ENCODE assay signal across 9 cellular contexts in the genomic region with DNA sequence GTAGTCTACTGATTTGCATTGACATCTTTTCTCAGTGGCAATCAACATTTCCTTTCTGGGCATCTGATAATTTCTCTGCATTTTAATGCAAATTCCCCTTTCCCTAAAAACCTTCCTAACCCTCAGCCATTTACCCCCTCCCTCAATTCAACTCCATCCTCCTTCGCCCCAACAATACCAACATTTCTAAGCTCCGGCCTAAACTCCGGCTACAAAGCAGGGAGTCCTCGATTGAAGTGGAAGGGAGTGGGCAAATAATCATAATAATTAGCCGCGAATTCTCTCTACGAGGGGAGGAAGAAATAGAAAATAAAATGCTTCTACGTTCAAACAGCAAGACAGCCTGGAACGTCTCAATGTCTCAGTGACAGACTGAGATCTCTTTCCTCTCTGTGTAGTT. TPM values are rescaled to one million over a fixed set of nuclear protein-coding genes. Genes with fewer than 3 reads are reported as not detected.
A peak's percentile ranks its signal among the peaks of the same experiment; 100 is the strongest.
DNase-seq lines count a peak whose midpoint lies in the region; ATAC-seq and TF ChIP-seq lines count a peak whose summit lies in the region.
"Had no signal": no experiment of that assay in that cellular context is flagged by ENCODE, and none has a peak within 500 bp of the region (broad histone marks: within the 10 kb centered on the region; RNA-seq: fewer than 3 reads in every experiment).

No MANE protein-coding gene starts in this region.

- no peak for TF ChIP-seq EP300 in gastroesophageal sphincter (IDR thresholded peaks at IDR 0.05)

- peak overlapping the region; percentile 88 for H3K4me3 Mint-ChIP-seq in T-helper 17 cell

- ATAC-seq in T-helper 17 cell (no peak), gastroesophageal sphincter (no peak), GM21515 (IDR thresholded peaks at IDR 0.05; ENCODE audit: unreplicated experiment) (no peak)

- peak; percentile 62 for DNase-seq in NCI-H82 (lab: John Stamatoyannopoulos, UW)
- no peak for DNase-seq in NCI-H82 treated with DMSO at 0.1 percent for 48 hours (lab: John Stamatoyannopoulos, UW; ENCODE audit: unreplicated experiment)
- no peak for DNase-seq in T-helper 17 cell
- no peak for DNase-seq in smooth muscle cell (lab: John Stamatoyannopoulos, UW; ENCODE audit: unreplicated experiment)
- DNase-seq in occipital lobe (lab: John Stamatoyannopoulos, UW): no peak
- no peak for DNase-seq in stimulated activated CD4-positive, alpha-beta T cell treated with anti-CD3 and anti-CD28 coated beads, Interleukin-1b, Interleukin-23, amount 100 ng/mL, for 48 hours
- DNase-seq: ACHN had no signal

- H3K27ac ChIP-seq in gastroesophageal sphincter (peak overlapping the region in 3 of 4 donors; percentile 79 to 82 (median 81)), smooth muscle cell (ENCODE audit: low read depth) (peak overlapping the region; percentile 24)

- WGBS in gastroesophageal sphincter (ENCODE audit: low coverage in 1 of 2), 2 donors: 39 to 43% methylated on average over 6 to 9 of the region's 9 CpGs
- WGBS in smooth muscle cell (ENCODE audit: low lambda C conversion rate): 11% methylated on average over 9 of the region's 9 CpGs

- H3K36me3 ChIP-seq in gastroesophageal sphincter: no peaks in the 10 kb centered on the region
- H3K36me3 ChIP-seq in smooth muscle cell (ENCODE audit: low read depth): no peaks in the 10 kb centered on the region

- H3K9ac ChIP-seq in smooth muscle cell (ENCODE audit: low read depth): peak overlapping the region; percentile 19

- H3K27ac Mint-ChIP-seq in T-helper 17 cell: no peak overlapping the region

- peak overlapping the region; percentile 97 for H3K4me2 ChIP-seq in smooth muscle cell

- TF ChIP-seq CTCF in gastroesophageal sphincter (IDR thresholded peaks at IDR 0.05) (no peak), smooth muscle cell (IDR thresholded peaks at IDR 0.05; ENCODE audit: borderline replicate concordance, insufficient read depth, poor library complexity, severe bottlenecking) (no peak)

- peaks cover 14% of the 10 kb centered on the region for H3K4me1 Mint-ChIP-seq in T-helper 17 cell

- peaks cover 65% of the 10 kb centered on the region for H3K27me3 Mint-ChIP-seq in T-helper 17 cell

- no peaks in the 10 kb centered on the region for H3K9me3 ChIP-seq in T-helper 17 cell (ENCODE audit: control insufficient read depth, low read length, poor library complexity, severe bottlenecking)
- H3K9me3 ChIP-seq in gastroesophageal sphincter: no peaks in the 10 kb centered on the region
- no peaks in the 10 kb centered on the region for H3K9me3 ChIP-seq in smooth muscle cell (replicated peaks; ENCODE audit: low read depth)

- H3K36me3 Mint-ChIP-seq in T-helper 17 cell (ENCODE audit: low read depth): peaks cover 3% of the 10 kb centered on the region

- peaks cover 72% of the 10 kb centered on the region for H3K79me2 ChIP-seq in smooth muscle cell (ENCODE audit: low read depth)

- no peak for TF ChIP-seq POLR2A in gastroesophageal sphincter (IDR thresholded peaks at IDR 0.05)

- peaks cover 10% of the 10 kb centered on the region for H3F3A ChIP-seq in smooth muscle cell (ENCODE audit: low read depth)

- peak overlapping the region; percentile 65 for H2AFZ ChIP-seq in smooth muscle cell (ENCODE audit: low read depth)

- H3K27me3 ChIP-seq in gastroesophageal sphincter (peaks cover 99% of the 10 kb centered on the region), smooth muscle cell (ENCODE audit: low read depth) (no peaks in the 10 kb centered on the region)

- H4K20me1 ChIP-seq in smooth muscle cell (ENCODE audit: low read depth): peaks cover 77% of the 10 kb centered on the region

- H3K4me3 ChIP-seq in gastroesophageal sphincter (peak overlapping the region; percentile 70 to 90), smooth muscle cell (peak overlapping the region; percentile 74)

- peaks cover 0 to 70% (median 28%) of the 10 kb centered on the region in 3 donors for H3K4me1 ChIP-seq in gastroesophageal sphincter
- peaks cover 25% of the 10 kb centered on the region for H3K4me1 ChIP-seq in smooth muscle cell (ENCODE audit: low read depth)

RNA-seq across cellular contexts. Expression of a gene that starts 4.6 kb away (rescaled TPM):
- 1 to 10 TPM; 2.5 to 9.2 TPM for total RNA-seq in T-helper 17 cell
- total RNA-seq in gastroesophageal sphincter: 10 to 100 TPM in 1 of 4 donors, 1 to 10 TPM in 3; 3.6 to 10.6 (median 8.1) TPM
- total RNA-seq in smooth muscle cell: 5.2 and 15.8 TPM in 2 replicates
- polyA plus RNA-seq in smooth muscle cell: 19.8 and 20.0 TPM in 2 replicates
- total RNA-seq in occipital lobe: 128 TPM
